ENCODE assay signal across 1 cellular context in genomic region chr10:3272300-3272699, GRCh38.
TF ChIP-seq lines count a peak whose summit lies in the region.

No MANE protein-coding gene starts in this region.

TF ChIP-seq in GM23338, 12 proteins besides CTCF, POLR2A, EP300 and RAD21:
- TF ChIP-seq ZNF462 (CRISPR knock-in tag; IDR thresholded peaks at IDR 0.05) (no peak), STAT1 (IDR thresholded peaks at IDR 0.05; ENCODE audit: unreplicated experiment) (no peak), ZNF331 (CRISPR knock-in tag; IDR thresholded peaks at IDR 0.05; ENCODE audit: low read depth) (no peak), EZH2phosphoT487 (IDR thresholded peaks at IDR 0.05; ENCODE audit: unreplicated experiment) (no peak), NANOG (IDR thresholded peaks at IDR 0.05; ENCODE audit: borderline replicate concordance) (no peak), EZH2 (IDR thresholded peaks at IDR 0.05; ENCODE audit: low read depth, unreplicated experiment) (no peak), ZNF114 (CRISPR knock-in tag; IDR thresholded peaks at IDR 0.05) (no peak), REST (IDR thresholded peaks at IDR 0.05; ENCODE audit: unreplicated experiment) (no peak), CREB1 (CRISPR knock-in tag; IDR thresholded peaks at IDR 0.05; ENCODE audit: low read depth) (no peak), JUNB (IDR thresholded peaks at IDR 0.05; ENCODE audit: unreplicated experiment) (no peak), POLR2AphosphoS5 (IDR thresholded peaks at IDR 0.05; ENCODE audit: low read depth) (no peak)
- TF ChIP-seq, protein P1, sequence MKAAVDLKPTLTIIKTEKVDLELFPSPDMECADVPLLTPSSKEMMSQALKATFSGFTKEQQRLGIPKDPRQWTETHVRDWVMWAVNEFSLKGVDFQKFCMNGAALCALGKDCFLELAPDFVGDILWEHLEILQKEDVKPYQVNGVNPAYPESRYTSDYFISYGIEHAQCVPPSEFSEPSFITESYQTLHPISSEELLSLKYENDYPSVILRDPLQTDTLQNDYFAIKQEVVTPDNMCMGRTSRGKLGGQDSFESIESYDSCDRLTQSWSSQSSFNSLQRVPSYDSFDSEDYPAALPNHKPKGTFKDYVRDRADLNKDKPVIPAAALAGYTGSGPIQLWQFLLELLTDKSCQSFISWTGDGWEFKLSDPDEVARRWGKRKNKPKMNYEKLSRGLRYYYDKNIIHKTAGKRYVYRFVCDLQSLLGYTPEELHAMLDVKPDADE (IDR thresholded peaks at IDR 0.05) = no peak
TF ChIP-seq in GM23338: peak in this region for 0.
